Comparison of ENCODE assay signal across 25 cellular contexts in genomic region chr3:194755689-194756459, GRCh38.
"Had no signal": no experiment of that assay in that cellular context is flagged by ENCODE, and none has a peak within 500 bp of the region (broad histone marks: within the 10 kb centered on the region; RNA-seq: fewer than 3 reads in every experiment).

No MANE protein-coding gene starts in this region.

- FAIRE-seq: K562, TTC549 had no signal

- ATAC-seq: activated T-cell treated with anti-CD3 and anti-CD28 coated beads, Interleukin-2, amount 50 U/mL, for 4 hours; activated T-helper 17 cell treated with anti-CD3 and anti-CD28 coated beads, Interleukin-2, amount 50 U/mL, for 72 hours; K562; T-cell had no signal

- H3K4me3 ChIP-seq: K562, SK-N-MC had no signal

- H3K27ac ChIP-seq: SK-N-MC, VCaP had no signal

- H3K27ac Mint-ChIP-seq: activated CD4-positive, alpha-beta memory T cell treated with anti-CD3 and anti-CD28 coated beads for 36 hours; activated CD4-positive, alpha-beta T cell treated with anti-CD3 and anti-CD28 coated beads, Interleukin-2, amount 10 ng/mL, durations not matched to agents 7 days and 5 days; activated naive CD4-positive, alpha-beta T cell treated with anti-CD3 and anti-CD28 coated beads for 36 hours; activated naive CD8-positive, alpha-beta T cell; activated T-helper 17 cell treated with anti-CD3 and anti-CD28 coated beads, Interleukin-2, amount 50 U/mL, for 72 hours; T-cell had no signal

- H3K4me3 Mint-ChIP-seq: activated CD4-positive, alpha-beta memory T cell treated with anti-CD3 and anti-CD28 coated beads for 36 hours; activated CD4-positive, alpha-beta T cell treated with anti-CD3 and anti-CD28 coated beads, Interleukin-2, amount 10 ng/mL, durations not matched to agents 7 days and 5 days; activated naive CD4-positive, alpha-beta T cell treated with anti-CD3 and anti-CD28 coated beads for 36 hours; activated naive CD8-positive, alpha-beta T cell; activated T-cell treated with anti-CD3 and anti-CD28 coated beads, Interleukin-2, amount 50 U/mL, for 4 hours; activated T-helper 17 cell treated with anti-CD3 and anti-CD28 coated beads, Interleukin-2, amount 50 U/mL, for 72 hours; central memory CD8-positive, alpha-beta T cell; T-cell had no signal

- DNase-seq: activated CD4-positive, alpha-beta memory T cell treated with anti-CD3 and anti-CD28 coated beads for 36 hours; activated CD4-positive, alpha-beta T cell treated with anti-CD3 and anti-CD28 coated beads, Interleukin-2, amount 10 ng/mL, durations not matched to agents 7 days and 5 days; activated CD4-positive, CD25-positive, alpha-beta regulatory T cell; activated CD8-positive, alpha-beta memory T cell treated with anti-CD3 and anti-CD28 coated beads for 24 hours; activated gamma-delta T cell; activated naive CD4-positive, alpha-beta T cell treated with anti-CD3 and anti-CD28 coated beads for 36 hours; activated T-cell treated with anti-CD3 and anti-CD28 coated beads, Interleukin-2, amount 50 U/mL, for 4 hours; Kasumi-1; NCI-H1092; NCI-H1694; NCI-H2107; NCI-H2171 treated with DMSO at 0.1 percent for 48 hours; NCI-H226; NCI-H526; SIG-M5; T-cell; T-helper 2 cell; T1000 had no signal

- H3K9me3 Mint-ChIP-seq: activated CD4-positive, alpha-beta memory T cell treated with anti-CD3 and anti-CD28 coated beads for 36 hours; activated CD4-positive, alpha-beta T cell treated with anti-CD3 and anti-CD28 coated beads, Interleukin-2, amount 10 ng/mL, durations not matched to agents 7 days and 5 days; activated naive CD4-positive, alpha-beta T cell treated with anti-CD3 and anti-CD28 coated beads for 36 hours; activated T-cell treated with anti-CD3 and anti-CD28 coated beads, Interleukin-2, amount 50 U/mL, for 4 hours; activated T-helper 17 cell treated with anti-CD3 and anti-CD28 coated beads, Interleukin-2, amount 50 U/mL, for 72 hours; central memory CD8-positive, alpha-beta T cell; T-cell had no signal

- H3K4me1 Mint-ChIP-seq: activated CD4-positive, alpha-beta T cell treated with anti-CD3 and anti-CD28 coated beads, Interleukin-2, amount 10 ng/mL, durations not matched to agents 7 days and 5 days; activated T-helper 17 cell treated with anti-CD3 and anti-CD28 coated beads, Interleukin-2, amount 50 U/mL, for 72 hours; central memory CD8-positive, alpha-beta T cell; T-cell had no signal

- H3K36me3 Mint-ChIP-seq: activated CD4-positive, alpha-beta memory T cell treated with anti-CD3 and anti-CD28 coated beads for 36 hours; activated naive CD8-positive, alpha-beta T cell; T-cell had no signal
